In the genomic region with DNA sequence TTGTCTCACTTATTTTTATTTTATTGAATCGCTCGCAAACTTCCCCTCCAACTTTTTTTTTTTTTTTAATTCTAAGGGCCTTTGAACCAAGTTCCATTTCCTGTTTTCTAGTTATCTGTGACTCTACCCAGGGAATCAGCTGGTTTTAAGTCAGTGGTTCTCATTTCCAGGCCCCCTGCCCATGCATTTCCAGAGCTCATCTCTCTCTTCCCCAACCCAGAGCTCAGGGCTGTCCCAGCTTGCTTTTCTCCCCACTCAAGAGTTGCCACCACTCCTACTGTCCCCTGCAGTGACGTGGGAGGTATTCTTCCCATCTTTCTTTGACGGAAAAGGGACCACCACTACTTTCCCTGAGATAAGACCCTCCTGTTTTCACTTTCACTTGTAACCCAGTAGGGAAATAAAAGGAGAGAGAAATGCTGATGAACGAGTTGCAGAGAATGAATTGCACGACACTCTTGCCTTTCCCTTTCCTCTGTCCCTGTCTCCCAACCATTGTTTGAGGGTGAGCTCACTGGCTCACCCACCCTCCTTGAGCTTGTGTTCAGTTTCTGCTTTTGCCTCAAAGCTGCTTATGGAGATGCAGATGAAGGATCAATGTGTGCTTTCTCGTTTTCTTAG, we compare ENCODE assay signal across 9 cellular contexts. TPM values are rescaled to one million over a fixed set of nuclear protein-coding genes. Genes with fewer than 3 reads are reported as not detected.
A peak's percentile ranks its signal among the peaks of the same experiment; 100 is the strongest.
DNase-seq lines count a peak whose midpoint lies in the region; ATAC-seq and TF ChIP-seq lines count a peak whose summit lies in the region.
"Had no signal": no experiment of that assay in that cellular context is flagged by ENCODE, and none has a peak within 500 bp of the region (broad histone marks: within the 10 kb centered on the region; RNA-seq: fewer than 3 reads in every experiment).

No MANE protein-coding gene starts in this region.

- peaks cover 5% of the 10 kb centered on the region for H3K9me3 Mint-ChIP-seq in activated T-cell treated with anti-CD3 and anti-CD28 coated beads, Interleukin-2, amount 50 U/mL, for 24 hours
- H3K9me3 Mint-ChIP-seq in endothelial cell (ENCODE audit: unreplicated experiment), result no peaks in the 10 kb centered on the region
- H3K9me3 Mint-ChIP-seq in stimulated activated effector memory CD8-positive, alpha-beta T cell treated with anti-CD3 and anti-CD28 coated beads, Interleukin-12 subunit alpha, Interleukin-12 subunit beta, amount 100 ng/mL, for 72 hours, result no peaks in the 10 kb centered on the region

- ATAC-seq in stimulated activated effector memory CD8-positive, alpha-beta T cell treated with anti-CD3 and anti-CD28 coated beads, Interleukin-12 subunit alpha, Interleukin-12 subunit beta, amount 100 ng/mL, for 72 hours, result no peak

- H3K27me3 ChIP-seq in prostate gland (replicated peaks; ENCODE audit: insufficient read depth), result no peaks in the 10 kb centered on the region

- TF ChIP-seq CTCF in endothelial cell (IDR thresholded peaks at IDR 0.05; ENCODE audit: unreplicated experiment), result no peak
- no peak for TF ChIP-seq CTCF in prostate gland (IDR thresholded peaks at IDR 0.05)

- H3K27ac Mint-ChIP-seq in activated T-cell treated with anti-CD3 and anti-CD28 coated beads, Interleukin-2, amount 50 U/mL, for 24 hours, result peak overlapping the region; percentile 87
- peak overlapping the region; percentile 88 for H3K27ac Mint-ChIP-seq in endothelial cell (ENCODE audit: unreplicated experiment)
- peak overlapping the region; percentile 87 for H3K27ac Mint-ChIP-seq in stimulated activated effector memory CD8-positive, alpha-beta T cell treated with anti-CD3 and anti-CD28 coated beads, Interleukin-12 subunit alpha, Interleukin-12 subunit beta, amount 100 ng/mL, for 72 hours

- DNase-seq in activated T-cell treated with anti-CD3 and anti-CD28 coated beads, Interleukin-2, amount 50 U/mL, for 24 hours, result no peak
- DNase-seq in activated T-cell treated with anti-CD3 and anti-CD28 coated beads for 4 hours (no peak), OCI-M1 (lab: John Stamatoyannopoulos, UW) (peak; percentile 67), endothelial cell (ENCODE audit: low spot score) (no peak), KG1 (lab: John Stamatoyannopoulos, UW) (no peak), prostate gland (ENCODE audit: low spot score) (no peak), NCI-H510A treated with DMSO at 0.1 percent for 48 hours (lab: John Stamatoyannopoulos, UW) (no peak)
- DNase-seq in stimulated activated effector memory CD8-positive, alpha-beta T cell treated with anti-CD3 and anti-CD28 coated beads, Interleukin-12 subunit alpha, Interleukin-12 subunit beta, amount 100 ng/mL, for 72 hours (ENCODE audit: low spot score in 2 of 2), result no peak

- intact Hi-C loops in prostate gland (cut with DNase I), result no loop called here

- WGBS in prostate gland, result 79% methylated on average over 7 of the region's 7 CpGs

- H3K27ac ChIP-seq in prostate gland, result no peak overlapping the region

- H3K36me3 ChIP-seq in prostate gland, result no peaks in the 10 kb centered on the region

- H3K4me3 Mint-ChIP-seq in activated T-cell treated with anti-CD3 and anti-CD28 coated beads, Interleukin-2, amount 50 U/mL, for 24 hours, result peak overlapping the region; percentile 32
- peak overlapping the region; percentile 54 for H3K4me3 Mint-ChIP-seq in endothelial cell (ENCODE audit: unreplicated experiment)
- peak overlapping the region; percentile 60 for H3K4me3 Mint-ChIP-seq in stimulated activated effector memory CD8-positive, alpha-beta T cell treated with anti-CD3 and anti-CD28 coated beads, Interleukin-12 subunit alpha, Interleukin-12 subunit beta, amount 100 ng/mL, for 72 hours
- H3K4me3 Mint-ChIP-seq: nephron had no signal

- H3K4me3 ChIP-seq in prostate gland, result no peak overlapping the region

- peaks cover 77% of the 10 kb centered on the region for H3K4me1 Mint-ChIP-seq in activated T-cell treated with anti-CD3 and anti-CD28 coated beads, Interleukin-2, amount 50 U/mL, for 24 hours (ENCODE audit: low read depth)
- peaks cover 41% of the 10 kb centered on the region for H3K4me1 Mint-ChIP-seq in endothelial cell (ENCODE audit: unreplicated experiment)
- peaks cover 50% of the 10 kb centered on the region for H3K4me1 Mint-ChIP-seq in stimulated activated effector memory CD8-positive, alpha-beta T cell treated with anti-CD3 and anti-CD28 coated beads, Interleukin-12 subunit alpha, Interleukin-12 subunit beta, amount 100 ng/mL, for 72 hours

- peaks cover 26% of the 10 kb centered on the region for H3K36me3 Mint-ChIP-seq in activated T-cell treated with anti-CD3 and anti-CD28 coated beads, Interleukin-2, amount 50 U/mL, for 24 hours (ENCODE audit: low read depth)
- no peaks in the 10 kb centered on the region for H3K36me3 Mint-ChIP-seq in endothelial cell (ENCODE audit: low read depth, unreplicated experiment)
- H3K36me3 Mint-ChIP-seq in stimulated activated effector memory CD8-positive, alpha-beta T cell treated with anti-CD3 and anti-CD28 coated beads, Interleukin-12 subunit alpha, Interleukin-12 subunit beta, amount 100 ng/mL, for 72 hours, result peaks cover 6% of the 10 kb centered on the region

- H3K9me3 ChIP-seq in prostate gland, result no peaks in the 10 kb centered on the region

- no peak for TF ChIP-seq POLR2A in prostate gland (IDR thresholded peaks at IDR 0.05)

- no peaks in the 10 kb centered on the region for H3K27me3 Mint-ChIP-seq in activated T-cell treated with anti-CD3 and anti-CD28 coated beads, Interleukin-2, amount 50 U/mL, for 24 hours
- peaks cover 3% of the 10 kb centered on the region for H3K27me3 Mint-ChIP-seq in endothelial cell (ENCODE audit: unreplicated experiment)

- H3K4me1 ChIP-seq in prostate gland (replicated peaks), result peaks cover 9% of the 10 kb centered on the region

RNA-seq across cellular contexts. Expression of a gene that starts 42.1 kb away (rescaled TPM):
- 23.0 TPM for total RNA-seq in endothelial cell (ENCODE audit: unreplicated experiment)
- total RNA-seq in prostate gland, result 10 to 100 TPM; 12.8 to 13.8 TPM
